28 cellular contexts compared by ENCODE assay signal in the genomic region with DNA sequence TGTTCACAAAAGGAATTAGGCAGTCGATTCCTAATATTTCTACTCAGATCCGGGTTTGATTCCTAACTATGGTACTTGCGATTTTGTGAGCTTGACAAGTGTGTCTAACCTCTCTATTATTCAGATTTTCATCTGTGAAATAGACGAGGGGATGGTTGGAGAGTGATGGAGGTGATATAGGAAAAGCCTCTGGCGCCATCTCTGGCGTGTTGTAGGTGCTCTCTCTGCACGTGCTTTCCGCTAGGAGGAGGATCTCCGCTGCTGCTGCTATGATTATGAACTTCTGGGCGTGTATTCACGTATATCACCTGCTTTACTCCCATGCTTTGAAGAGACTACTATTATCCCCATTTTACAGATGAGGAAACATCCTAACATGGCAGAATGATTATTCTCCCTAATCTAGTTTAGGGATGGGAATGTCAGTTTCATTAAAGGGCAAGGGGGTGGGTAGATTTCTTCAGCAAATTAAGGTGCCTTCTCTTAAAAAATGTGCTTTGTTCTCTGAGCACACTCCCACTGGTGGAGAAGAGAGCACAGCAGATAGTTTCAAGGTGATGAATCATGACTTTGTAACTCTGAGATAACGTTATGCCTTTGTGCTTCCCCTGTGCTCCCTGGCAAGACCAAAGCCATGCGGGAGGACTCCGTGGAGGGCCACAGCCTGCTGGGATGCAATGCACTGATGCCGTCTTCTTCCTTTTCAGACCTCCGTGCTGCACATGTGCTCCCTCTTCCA.
A peak's percentile ranks its signal among the peaks of the same experiment; 100 is the strongest.
DNase-seq lines count a peak whose midpoint lies in the region; ATAC-seq, FAIRE-seq and TF ChIP-seq lines count a peak whose summit lies in the region.
"Had no signal": no experiment of that assay in that cellular context is flagged by ENCODE, and none has a peak within 500 bp of the region (broad histone marks: within the 10 kb centered on the region; RNA-seq: fewer than 3 reads in every experiment).

No MANE protein-coding gene starts in this region.

- H4K20me1 ChIP-seq in SK-N-SH (ENCODE audit: insufficient read depth), result no peaks in the 10 kb centered on the region

- H3F3A ChIP-seq in SK-N-SH (replicated peaks; ENCODE audit: insufficient read depth), result no peaks in the 10 kb centered on the region

- no peak overlapping the region for H3K9ac ChIP-seq in SK-N-SH
- H3K9ac ChIP-seq: parathyroid adenoma had no signal

- TF ChIP-seq CTCF in LNCAP (IDR thresholded peaks at IDR 0.05) (peak; percentile 34; the same call in 1 of the 2 replicates), bronchial epithelial cell (IDR thresholded peaks at IDR 0.05; ENCODE audit: insufficient read depth, low read length, severe bottlenecking) (no peak), SK-N-SH (IDR thresholded peaks at IDR 0.05) (no peak), mucosa of descending colon (IDR thresholded peaks at IDR 0.05) (no peak)

- H3K36me3 Mint-ChIP-seq in activated CD4-positive, alpha-beta T cell treated with anti-CD3 and anti-CD28 coated beads, Interleukin-2, amount 10 ng/mL, durations not matched to agents 24 days and 14 days (ENCODE audit: low read depth), result no peaks in the 10 kb centered on the region

- H3K4me1 ChIP-seq in SK-N-SH (ENCODE audit: control insufficient read depth in 1 of 2, insufficient read depth in 2 of 2, low read depth in 1 of 2, low read length in 1 of 2), result no peaks in the 10 kb centered on the region
- H3K4me1 ChIP-seq in mucosa of descending colon (ENCODE audit: low read depth), result no peaks in the 10 kb centered on the region
- H3K4me1 ChIP-seq: right atrium auricular region, suprapubic skin had no signal

- peaks cover 23% of the 10 kb centered on the region for H3K27me3 Mint-ChIP-seq in activated CD4-positive, alpha-beta T cell treated with anti-CD3 and anti-CD28 coated beads, Interleukin-2, amount 10 ng/mL, durations not matched to agents 24 days and 14 days

- no peaks in the 10 kb centered on the region for H3K79me2 ChIP-seq in SK-N-SH (ENCODE audit: insufficient read depth)
- H3K79me2 ChIP-seq: parathyroid adenoma had no signal

- H3K9me2 ChIP-seq in SK-N-SH, result no peaks in the 10 kb centered on the region

- no peak overlapping the region for H2AFZ ChIP-seq in SK-N-SH (ENCODE audit: low read depth)
- H2AFZ ChIP-seq: parathyroid adenoma had no signal

- CTCF ChIA-PET in SK-N-SH (lab: Yijun Ruan, JAX), result no interaction called here

- POLR2A ChIA-PET in SK-N-SH (lab: Yijun Ruan, JAX), result no interaction called here

- no peak overlapping the region for H3K27ac Mint-ChIP-seq in activated CD4-positive, alpha-beta T cell treated with anti-CD3 and anti-CD28 coated beads, Interleukin-2, amount 10 ng/mL, durations not matched to agents 24 days and 14 days
- H3K27ac Mint-ChIP-seq: activated T-cell treated with anti-CD3 and anti-CD28 coated beads, Interleukin-2, amount 50 U/mL, for 24 hours; nephron; WTC11 had no signal

- H3K27me3 ChIP-seq in bronchial epithelial cell (ENCODE audit: control insufficient read depth, insufficient read depth, low read length) (no peaks in the 10 kb centered on the region), SK-N-SH (ENCODE audit: insufficient read depth) (no peaks in the 10 kb centered on the region)
- H3K27me3 ChIP-seq: right atrium auricular region had no signal

- H3K4me3 ChIP-seq in bronchial epithelial cell (ENCODE audit: low read depth, low read length), result no peak overlapping the region
- H3K4me3 ChIP-seq in SK-N-SH (ENCODE audit: low read depth in 2 of 2, low read length in 1 of 2), result no peak overlapping the region
- H3K4me3 ChIP-seq in mucosa of descending colon, result no peak overlapping the region
- H3K4me3 ChIP-seq: coronary artery, right atrium auricular region, suprapubic skin had no signal

- no peaks in the 10 kb centered on the region for H3K4me1 Mint-ChIP-seq in activated CD4-positive, alpha-beta T cell treated with anti-CD3 and anti-CD28 coated beads, Interleukin-2, amount 10 ng/mL, durations not matched to agents 24 days and 14 days

- WGBS in SK-N-SH (ENCODE audit: low lambda C conversion rate), result 49% methylated on average over 16 of the region's 16 CpGs

- FAIRE-seq in bronchial epithelial cell (lab: Jason Lieb, UNC), result peak; percentile 75
- FAIRE-seq: astrocyte, G401.6, RCC 7860 had no signal

- TF ChIP-seq RAD21 in SK-N-SH (IDR thresholded peaks at IDR 0.05; ENCODE audit: low read length), result no peak

- intact Hi-C loops in activated CD4-positive, alpha-beta T cell treated with anti-CD3 and anti-CD28 coated beads, Interleukin-2, amount 10 ng/mL, durations not matched to agents 24 days and 14 days (cut with micrococcal nuclease), result no loop called here
- intact Hi-C loops in mucosa of descending colon (cut with DNase I, micrococcal nuclease), result no loop called here

- H3K4me2 ChIP-seq in SK-N-SH, result no peak overlapping the region

- H3K9me3 Mint-ChIP-seq in activated CD4-positive, alpha-beta T cell treated with anti-CD3 and anti-CD28 coated beads, Interleukin-2, amount 10 ng/mL, durations not matched to agents 24 days and 14 days, result no peaks in the 10 kb centered on the region
- H3K9me3 Mint-ChIP-seq: activated T-cell treated with anti-CD3 and anti-CD28 coated beads, Interleukin-2, amount 50 U/mL, for 24 hours; WTC11 had no signal

- DNase-seq in activated CD4-positive, alpha-beta T cell treated with anti-CD3 and anti-CD28 coated beads, Interleukin-2, amount 10 ng/mL, durations not matched to agents 24 days and 14 days, result peak; percentile 32
- DNase-seq in activated CD4-positive, alpha-beta T cell treated with anti-CD3 and anti-CD28 coated beads for 1 hour, result no peak
- no peak for DNase-seq in bronchial epithelial cell (ENCODE audit: low read depth)
- DNase-seq in SK-N-SH, result no peak
- DNase-seq in NCI-H2196 treated with DMSO at 0.1 percent for 48 hours (lab: John Stamatoyannopoulos, UW; ENCODE audit: unreplicated experiment), result no peak
- DNase-seq in activated naive CD4-positive, alpha-beta T cell treated with Interleukin-2 at 50 U/mL for 16 hours, result no peak
- DNase-seq in mucosa of descending colon, result no peak
- DNase-seq: activated gamma-delta T cell; activated T-cell treated with anti-CD3 and anti-CD28 coated beads, Interleukin-2, amount 50 U/mL, for 24 hours; effector memory CD4-positive, alpha-beta T cell; hippocampal formation; left colon; NCI-H1694; NCI-H2171; NCI-H510A treated with DMSO at 0.1 percent for 48 hours; SIG-M5; stimulated activated CD4-positive, alpha-beta T cell treated with anti-CD3 and anti-CD28 coated beads, Interleukin-1b, Interleukin-23, amount 100 ng/mL, for 48 hours; stimulated activated naive CD4-positive, alpha-beta T cell treated with Interleukin-2 at 50 U/mL for 16 hours had no signal

- H3K4me3 Mint-ChIP-seq in activated CD4-positive, alpha-beta T cell treated with anti-CD3 and anti-CD28 coated beads, Interleukin-2, amount 10 ng/mL, durations not matched to agents 24 days and 14 days, result no peak overlapping the region
- H3K4me3 Mint-ChIP-seq: activated T-cell treated with anti-CD3 and anti-CD28 coated beads, Interleukin-2, amount 50 U/mL, for 24 hours; nephron; WTC11 had no signal

- H3K36me3 ChIP-seq in bronchial epithelial cell (ENCODE audit: control insufficient read depth, insufficient read depth, low read length) (no peaks in the 10 kb centered on the region), SK-N-SH (replicated peaks in 1 of 2; ENCODE audit: control insufficient read depth in 1 of 2, insufficient read depth in 2 of 2, low read length in 1 of 2) (peaks cover 0 to 2% of the 10 kb centered on the region in 2 experiments), mucosa of descending colon (ENCODE audit: low read depth) (no peaks in the 10 kb centered on the region)
- H3K36me3 ChIP-seq: right atrium auricular region, suprapubic skin had no signal

- no peak for TF ChIP-seq EP300 in SK-N-SH (IDR thresholded peaks at IDR 0.05; ENCODE audit: borderline replicate concordance in 1 of 2, low read depth in 1 of 2, low read length in 1 of 2)

- no peak for ATAC-seq in mucosa of descending colon
- ATAC-seq: left colon, WTC11 had no signal

- H3K9me3 ChIP-seq in SK-N-SH, result no peaks in the 10 kb centered on the region
- H3K9me3 ChIP-seq in mucosa of descending colon, result no peaks in the 10 kb centered on the region
- H3K9me3 ChIP-seq: right atrium auricular region, suprapubic skin had no signal

- no peak overlapping the region for H3K27ac ChIP-seq in SK-N-SH (ENCODE audit: low read depth in 2 of 2, low read length in 1 of 2)
- H3K27ac ChIP-seq: coronary artery, parathyroid adenoma, right atrium auricular region, suprapubic skin had no signal

TF ChIP-seq in SK-N-SH, 30 proteins besides CTCF, POLR2A, EP300 and RAD21:
- no peak for TF ChIP-seq TAF1 (IDR thresholded peaks at IDR 0.05; ENCODE audit: borderline replicate concordance, low read depth, low read length)
- TF ChIP-seq IRF3 (IDR thresholded peaks at IDR 0.05; ENCODE audit: low read depth, low read length), result no peak
- TF ChIP-seq FOXM1 (IDR thresholded peaks at IDR 0.05; ENCODE audit: low read depth), result no peak
- TF ChIP-seq JUND (IDR thresholded peaks at IDR 0.05), result no peak
- TF ChIP-seq SIN3A (IDR thresholded peaks at IDR 0.05; ENCODE audit: borderline replicate concordance, low read depth, low read length), result no peak
